In genomic region chr10:15214237-15214636, GRCh38 we compare ENCODE assay signal across 24 cellular contexts. TPM values are rescaled to one million over a fixed set of nuclear protein-coding genes. Genes with fewer than 3 reads are reported as not detected.
DNase-seq lines count a peak whose midpoint lies in the region; ATAC-seq, FAIRE-seq and TF ChIP-seq lines count a peak whose summit lies in the region.
"Had no signal": no experiment of that assay in that cellular context is flagged by ENCODE, and none has a peak within 500 bp of the region (broad histone marks: within the 10 kb centered on the region; RNA-seq: fewer than 3 reads in every experiment).

No MANE protein-coding gene starts in this region.

- H3K23me2 ChIP-seq in H9 (ENCODE audit: insufficient read length, low read depth, low read length, poor library complexity, severe bottlenecking) (no peaks in the 10 kb centered on the region), H1 (ENCODE audit: low read depth, low read length) (no peaks in the 10 kb centered on the region)

- intact Hi-C loops in left ventricle myocardium superior (cut with micrococcal nuclease): no loop called here

- no peak overlapping the region for H3K4me3 Mint-ChIP-seq in H9
- no peak overlapping the region for H3K4me3 Mint-ChIP-seq in neural progenitor cell
- H3K4me3 Mint-ChIP-seq: CD14-positive monocyte; CD4-positive, alpha-beta memory T cell; CD4-positive, CD25-positive, alpha-beta regulatory T cell; CD8-positive, alpha-beta memory T cell had no signal

- H3K18ac ChIP-seq in H9 (ENCODE audit: insufficient read length, low read depth, low read length) (no peak overlapping the region), H1 (ENCODE audit: extremely low read depth, low read length) (no peak overlapping the region)

- H2AK5ac ChIP-seq in H9 (ENCODE audit: insufficient read length, low read length) (no peak overlapping the region), H1 (ENCODE audit: low read depth, low read length) (no peak overlapping the region)

- H2AFZ ChIP-seq in H9 (ENCODE audit: low read length): no peak overlapping the region
- H2AFZ ChIP-seq in H1 (ENCODE audit: low read length): no peak overlapping the region
- no peak overlapping the region for H2AFZ ChIP-seq in neural progenitor cell (replicated peaks)

- H2BK15ac ChIP-seq in H9 (ENCODE audit: low read depth, low read length) (no peak overlapping the region), H1 (ENCODE audit: low read length) (no peak overlapping the region)

- no peak for TF ChIP-seq EP300 in H1 (IDR thresholded peaks at IDR 0.05; ENCODE audit: borderline replicate concordance in 1 of 2, low read depth in 2 of 2, low read length in 2 of 2)

- H2BK12ac ChIP-seq in H9 (ENCODE audit: insufficient read length, low read depth, low read length): no peak overlapping the region
- no peak overlapping the region for H2BK12ac ChIP-seq in H1 (ENCODE audit: low read depth, low read length)

- H3K4me1 ChIP-seq in H9 (ENCODE audit: insufficient read depth, low read length) (no peaks in the 10 kb centered on the region), H1 (replicated peaks in 1 of 4; ENCODE audit: control insufficient read depth in 3 of 4, insufficient read depth in 4 of 4, low read length in 3 of 4) (no peaks in the 10 kb centered on the region; a peak in 1 of 7 replicates), neural progenitor cell (peaks cover 8% of the 10 kb centered on the region)
- H3K4me1 ChIP-seq: BE2C, Caco-2 had no signal

- ATAC-seq in GM19397 (IDR thresholded peaks at IDR 0.05; ENCODE audit: unreplicated experiment) (no peak), left ventricle myocardium superior (no peak)

- no peak for DNase-seq in H9
- DNase-seq in H1 (ENCODE audit: low read depth in 1 of 2, low spot score in 2 of 2): no peak
- no peak for DNase-seq in neural progenitor cell (ENCODE audit: low spot score)
- no peak for DNase-seq in left ventricle myocardium superior
- DNase-seq in COR-L47 (lab: John Stamatoyannopoulos, UW): no peak
- DNase-seq: 8988T; ACHN; C1 segment of cervical spinal cord; Caco-2; Calu3; CD4-positive, alpha-beta memory T cell; CD4-positive, CD25-positive, alpha-beta regulatory T cell; CD8-positive, alpha-beta memory T cell; DMS79 treated with DMSO at 0.1 percent for 48 hours; GF-D8 had no signal

- no peak overlapping the region for H3K4ac ChIP-seq in H9 (ENCODE audit: low read depth, low read length)
- H3K4ac ChIP-seq in H1 (replicated peaks; ENCODE audit: insufficient read length, low read depth, low read length): no peak overlapping the region

- H3K27me3 Mint-ChIP-seq in H9 (ENCODE audit: low read depth) (no peaks in the 10 kb centered on the region), neural progenitor cell (ENCODE audit: insufficient read depth, low read depth) (peaks cover 2% of the 10 kb centered on the region)
- H3K27me3 Mint-ChIP-seq: CD4-positive, alpha-beta memory T cell; CD8-positive, alpha-beta memory T cell had no signal

- no peak overlapping the region for H3K9ac ChIP-seq in H9 (ENCODE audit: extremely low read depth, insufficient read length, low read length)
- H3K9ac ChIP-seq in H1 (replicated peaks in 1 of 4; ENCODE audit: extremely low read depth in 1 of 4, low read depth in 3 of 4, low read length in 3 of 4): no peak overlapping the region
- no peak overlapping the region for H3K9ac ChIP-seq in neural progenitor cell
- H3K9ac ChIP-seq: BLaER1 had no signal

- H3K27me3 ChIP-seq in H9 (ENCODE audit: insufficient read depth, low read length) (no peaks in the 10 kb centered on the region; the same call in 1 of the 2 replicates), H1 (replicated peaks in 1 of 4; ENCODE audit: control insufficient read depth in 3 of 4, extremely low read depth in 1 of 4, insufficient read depth in 3 of 4, low read length in 3 of 4) (no peaks in the 10 kb centered on the region), neural progenitor cell (no peaks in the 10 kb centered on the region)
- H3K27me3 ChIP-seq: BE2C, BLaER1 had no signal

- TF ChIP-seq CTCF in H9 (conservative IDR thresholded peaks at IDR 0.05): no peak
- no peak for TF ChIP-seq CTCF in H1 (IDR thresholded peaks at IDR 0.05; ENCODE audit: control extremely low read depth in 1 of 3, insufficient read depth in 1 of 3, low read depth in 1 of 3, low read length in 3 of 3)
- no peak for TF ChIP-seq CTCF in neural progenitor cell (IDR thresholded peaks at IDR 0.05)

- H3K9me3 ChIP-seq in H9 (ENCODE audit: control insufficient read depth, low read depth, low read length) (no peaks in the 10 kb centered on the region), H1 (ENCODE audit: insufficient read depth in 2 of 2, low read depth in 1 of 2, low read length in 1 of 2) (no peaks in the 10 kb centered on the region), neural progenitor cell (ENCODE audit: low read depth) (no peaks in the 10 kb centered on the region)
- H3K9me3 ChIP-seq: BE2C, BLaER1, Caco-2 had no signal

- no peak for TF ChIP-seq POLR2A in H1 (IDR thresholded peaks at IDR 0.05; ENCODE audit: control extremely low read depth in 1 of 2, low read depth in 2 of 2, low read length in 2 of 2)

- no peak overlapping the region for H2BK120ac ChIP-seq in H9 (ENCODE audit: low read depth, low read length, poor library complexity, severe bottlenecking)
- no peak overlapping the region for H2BK120ac ChIP-seq in H1 (replicated peaks; ENCODE audit: low read depth, low read length)

- H3T11ph ChIP-seq in H9 (ENCODE audit: low read length): no peak overlapping the region

- H3K27ac ChIP-seq in H9 (ENCODE audit: insufficient read length, low read depth, low read length) (no peak overlapping the region), H1 (ENCODE audit: low read depth, low read length) (no peak overlapping the region), neural progenitor cell (peak overlapping the region; percentile 34)
- H3K27ac ChIP-seq: BLaER1 had no signal

- no peaks in the 10 kb centered on the region for H4K20me1 ChIP-seq in H9 (ENCODE audit: control insufficient read depth, insufficient read depth, insufficient read length)
- H4K20me1 ChIP-seq in H1 (replicated peaks in 1 of 2; ENCODE audit: control insufficient read depth in 1 of 2, insufficient read depth in 2 of 2, low read length in 2 of 2): peaks cover 1% of the 10 kb centered on the region in 2 experiments
- H4K20me1 ChIP-seq in neural progenitor cell (ENCODE audit: low read depth): no peaks in the 10 kb centered on the region

- H3K4me1 Mint-ChIP-seq in H9: peaks cover 8 to 15% of the 10 kb centered on the region in 2 experiments; a peak in 3 of 4 replicates
- peaks cover 4% of the 10 kb centered on the region for H3K4me1 Mint-ChIP-seq in neural progenitor cell
- H3K4me1 Mint-ChIP-seq: CD14-positive monocyte had no signal

- H3K27ac Mint-ChIP-seq in H9: peak overlapping the region in 2 of 3 experiments; percentile 73 to 76; a peak in 3 of 7 replicates
- H3K27ac Mint-ChIP-seq in neural progenitor cell: no peak overlapping the region
- H3K27ac Mint-ChIP-seq: CD14-positive monocyte had no signal

- H4K5ac ChIP-seq in H9 (ENCODE audit: insufficient read length, low read depth, low read length) (no peak overlapping the region), H1 (ENCODE audit: insufficient read length, low read depth, low read length) (no peak overlapping the region)

- no peak overlapping the region for H3K23ac ChIP-seq in H9 (ENCODE audit: insufficient read length, low read depth, low read length)
- H3K23ac ChIP-seq in H1 (ENCODE audit: insufficient read length): no peak overlapping the region

- H3K9me3 Mint-ChIP-seq in H9: no peaks in the 10 kb centered on the region
- H3K9me3 Mint-ChIP-seq in neural progenitor cell: no peaks in the 10 kb centered on the region
- H3K9me3 Mint-ChIP-seq: CD4-positive, alpha-beta memory T cell; CD4-positive, CD25-positive, alpha-beta regulatory T cell; CD8-positive, alpha-beta memory T cell had no signal

- H3K36me3 Mint-ChIP-seq in H9 (ENCODE audit: insufficient read depth in 1 of 3, low read depth in 3 of 3): peaks cover 5 to 29% (median 18%) of the 10 kb centered on the region in 3 experiments; a peak in 6 of 7 replicates
- peaks cover 39% of the 10 kb centered on the region for H3K36me3 Mint-ChIP-seq in neural progenitor cell
- H3K36me3 Mint-ChIP-seq: CD14-positive monocyte had no signal

- H3K36me3 ChIP-seq in H1 (ENCODE audit: control insufficient read depth in 2 of 4, insufficient read depth in 4 of 4, low read length in 3 of 4) (peaks cover 0 to 13% (median 5%) of the 10 kb centered on the region in 4 experiments; a peak in 4 of 8 replicates), neural progenitor cell (no peaks in the 10 kb centered on the region)
- H3K36me3 ChIP-seq: BE2C had no signal

- H3K4me2 ChIP-seq in H9 (ENCODE audit: insufficient read depth, insufficient read length, low read length): no peak overlapping the region
- no peak overlapping the region for H3K4me2 ChIP-seq in H1 (ENCODE audit: insufficient read depth in 1 of 2, low read depth in 2 of 2, low read length in 2 of 2)
- no peak overlapping the region for H3K4me2 ChIP-seq in neural progenitor cell
- H3K4me2 ChIP-seq: BLaER1 had no signal

- no peak overlapping the region for H2BK5ac ChIP-seq in H9 (ENCODE audit: insufficient read length, low read length)
- H2BK5ac ChIP-seq in H1 (ENCODE audit: low read depth, low read length): no peak overlapping the region

- POLR2A ChIA-PET in H1 (lab: Charles Lee; ENCODE audit: partially characterized antibody): interaction anchor here (0.9 kb wide), 1 partner anchor 7 kb away, joined by 3 read pairs; no protein-coding TSS in a partner anchor

- WGBS in H9 (ENCODE audit: extremely low coverage, insufficient read length, low lambda C conversion rate): no CpG with 5 or more reads among the region's 17 CpGs
- WGBS in H1 (ENCODE audit: extremely low coverage in 1 of 2, insufficient coverage in 1 of 2, insufficient read length in 1 of 2, insufficient replicate concordance in 2 of 2, low coverage in 1 of 2, low lambda C conversion rate in 2 of 2, missing lambda C conversion rate in 1 of 2), 2 experiments: 90% methylated on average over 17 of the region's 17 CpGs; no CpG with 5 or more reads in 1 of the 2 experiments

- no peaks in the 10 kb centered on the region for H3F3A ChIP-seq in neural progenitor cell (ENCODE audit: low read depth)

- H3K79me2 ChIP-seq in H9 (ENCODE audit: insufficient read depth, low read length): no peaks in the 10 kb centered on the region
- no peaks in the 10 kb centered on the region for H3K79me2 ChIP-seq in H1 (ENCODE audit: control insufficient read depth in 1 of 2, insufficient read depth in 2 of 2, low read length in 2 of 2)
- H3K79me2 ChIP-seq in neural progenitor cell (ENCODE audit: low read depth): no peaks in the 10 kb centered on the region

- CTCF ChIA-PET in H1 (lab: Charles Lee; ENCODE audit: partially characterized antibody): no interaction called here

- TF ChIP-seq RAD21 in H1 (IDR thresholded peaks at IDR 0.05 in 1 of 2, conservative IDR thresholded peaks at IDR 0.05 in 1 of 2; ENCODE audit: low read depth in 2 of 2, low read length in 2 of 2): no peak

- H3K4me3 ChIP-seq in H1 (ENCODE audit: extremely low read depth in 1 of 4, insufficient read depth in 2 of 4, low read depth in 3 of 4, low read length in 4 of 4) (no peak overlapping the region), neural progenitor cell (no peak overlapping the region)
- H3K4me3 ChIP-seq: BLaER1 had no signal

- no peak for FAIRE-seq in H1 (lab: Jason Lieb, UNC)
- FAIRE-seq: A204.1, D721Med, G401.6, GM12891, GM19239 had no signal

- H3K56ac ChIP-seq in H9 (ENCODE audit: insufficient read length, low read depth, low read length) (no peak overlapping the region), H1 (replicated peaks; ENCODE audit: insufficient read length, low read depth, low read length) (no peak overlapping the region)

- H3K14ac ChIP-seq in H9 (ENCODE audit: insufficient read depth, low read length): no peak overlapping the region
- no peak overlapping the region for H3K14ac ChIP-seq in H1 (ENCODE audit: insufficient read length)

- H4K8ac ChIP-seq in H9 (replicated peaks; ENCODE audit: insufficient read length, low read depth, low read length) (no peak overlapping the region), H1 (ENCODE audit: extremely low read depth, insufficient read depth, low read length) (peak overlapping the region; percentile 42; the same call in 1 of the 2 replicates)

- H4K91ac ChIP-seq in H9 (ENCODE audit: insufficient read length, low read depth, low read length) (no peak overlapping the region), H1 (replicated peaks; ENCODE audit: insufficient read length, low read length) (no peak overlapping the region)

- H2BK20ac ChIP-seq in H9 (ENCODE audit: low read depth, low read length, poor library complexity, severe bottlenecking) (no peak overlapping the region), H1 (ENCODE audit: low read length) (no peak overlapping the region)

- H3K79me1 ChIP-seq in H9 (ENCODE audit: insufficient read depth, low read depth, low read length, poor library complexity, severe bottlenecking) (no peaks in the 10 kb centered on the region), H1 (ENCODE audit: low read depth, low read length) (no peaks in the 10 kb centered on the region)

RNA-seq across cellular contexts. Expression of gene NMT2, which starts 45.7 kb away (rescaled TPM):
- total RNA-seq in H9 (2021) (11.8 and 12.2 TPM in 2 replicates), neural progenitor cell (ENCODE audit: low replicate concordance) (25.4 and 26.1 TPM in 2 replicates), left ventricle myocardium superior (14.9 TPM)
- 15.4 and 16.6 TPM in 2 replicates for total RNA-seq in H1 (2021; fragmentation: NEBNext Ultra II Directional; extraction: Animal tissue kit (Norgen Biotek cat#: 25700))
- polyA plus RNA-seq in H1 (2011; rRNA removed): 4.4 and 4.7 TPM in 2 replicates
- 5.4 TPM for polyA plus RNA-seq in H1 (2011; cell fraction: cytosol; rRNA removed)
- polyA plus RNA-seq in H1 (2011; cell fraction: nucleus; rRNA removed): 5.7 TPM
- 8.2 to 15.1 TPM (median 9.4 TPM) in 4 replicates for polyA plus RNA-seq in H1 (2012, experiment 1 of 2)
- 2.3 TPM for polyA plus RNA-seq in H1 (2012, experiment 2 of 2)
- polyA plus RNA-seq in H1 (2013, experiment 1 of 2): 8.8 TPM
- polyA plus RNA-seq in H1 (2013, experiment 2 of 2): 9.0 TPM
- 4.0 and 6.3 TPM in 2 replicates for polyA minus RNA-seq in H1 (2011; rRNA and poly(A)+ RNA removed)
- polyA minus RNA-seq in H1 (2011; cell fraction: cytosol; rRNA and poly(A)+ RNA removed): 2.7 TPM
- polyA minus RNA-seq in H1 (2011; cell fraction: nucleus; rRNA and poly(A)+ RNA removed): 10.1 TPM
